In genomic region chr17:74089869-74090464, GRCh38 we compare ENCODE assay signal across 9 cellular contexts.
DNase-seq lines count a peak whose midpoint lies in the region; ATAC-seq and TF ChIP-seq lines count a peak whose summit lies in the region.
"Had no signal": no experiment of that assay in that cellular context is flagged by ENCODE, and none has a peak within 500 bp of the region (broad histone marks: within the 10 kb centered on the region; RNA-seq: fewer than 3 reads in every experiment).

No MANE protein-coding gene starts in this region.

- H3K4me1 ChIP-seq in DOHH2 (ENCODE audit: control insufficient read depth, low read length) (no peaks in the 10 kb centered on the region), upper lobe of left lung (no peaks in the 10 kb centered on the region)
- H3K4me1 ChIP-seq: parathyroid adenoma had no signal

- no peak overlapping the region for H3K4me2 ChIP-seq in DOHH2 (ENCODE audit: low read length)

- no peak for TF ChIP-seq EP300 in upper lobe of left lung (IDR thresholded peaks at IDR 0.05)

- no peak for TF ChIP-seq POLR2A in upper lobe of left lung (IDR thresholded peaks at IDR 0.05)

- no peaks in the 10 kb centered on the region for H4K20me1 ChIP-seq in DOHH2 (ENCODE audit: control insufficient read depth, insufficient read depth, low read depth, low read length)

- H3K4me3 ChIP-seq in DOHH2 (ENCODE audit: low read length) (no peak overlapping the region), astrocyte of the spinal cord (ENCODE audit: low read depth, low read length) (no peak overlapping the region), upper lobe of left lung (no peak overlapping the region)

- H3K79me2 ChIP-seq in DOHH2 (ENCODE audit: control insufficient read depth, low read length), result no peaks in the 10 kb centered on the region
- H3K79me2 ChIP-seq: parathyroid adenoma had no signal

- no peaks in the 10 kb centered on the region for H3K36me3 ChIP-seq in DOHH2 (ENCODE audit: control insufficient read depth, low read length)
- no peaks in the 10 kb centered on the region for H3K36me3 ChIP-seq in upper lobe of left lung

- H3F3A ChIP-seq in DOHH2 (ENCODE audit: control insufficient read depth, insufficient read depth), result no peaks in the 10 kb centered on the region

- 21 to 33% methylated on average over 4 of the region's 4 CpGs for WGBS in upper lobe of left lung, 2 donors

- in situ Hi-C loops in astrocyte of the spinal cord (cut with HindIII; ENCODE audit: low sequenced_read_pairs), result no loop called here

- TF ChIP-seq CTCF in DOHH2 (IDR thresholded peaks at IDR 0.05; ENCODE audit: low read depth, low read length, poor library complexity, severe bottlenecking) (peak; percentile 91), astrocyte of the spinal cord (IDR thresholded peaks at IDR 0.05; ENCODE audit: low read depth, low read length) (peak; percentile 59), upper lobe of left lung (IDR thresholded peaks at IDR 0.05) (peak in 5 of 6 experiments; percentile 17 to 43 (median 36))

- peak; percentile 54 for DNase-seq in HuH-7 (ENCODE audit: low spot score)
- DNase-seq in OCI-M1 (lab: John Stamatoyannopoulos, UW), result peak; percentile 66
- DNase-seq in astrocyte of the spinal cord (ENCODE audit: low read depth, low spot score), result peak; percentile 9
- peak; percentile 3 to 28 for DNase-seq in lung microvascular endothelial cell (ENCODE audit: low read depth in 2 of 2)
- peak in 1 of 2 donors; percentile 37 for DNase-seq in upper lobe of left lung
- DNase-seq in NCI-H1105 (lab: John Stamatoyannopoulos, UW), result no peak

- no peaks in the 10 kb centered on the region for H3K9me2 ChIP-seq in DOHH2 (replicated peaks; ENCODE audit: control insufficient read depth, low read length)

- peaks cover 7% of the 10 kb centered on the region for H3K9me3 ChIP-seq in DOHH2 (ENCODE audit: control insufficient read depth, insufficient read depth, low read length)
- peaks cover 0 to 11% (median 5%) of the 10 kb centered on the region in 4 donors for H3K9me3 ChIP-seq in upper lobe of left lung

- peaks cover 18% of the 10 kb centered on the region for H3K27me3 ChIP-seq in DOHH2 (ENCODE audit: control insufficient read depth, low read length)
- no peaks in the 10 kb centered on the region for H3K27me3 ChIP-seq in upper lobe of left lung

- peak in 1 of 2 donors; percentile 35 for ATAC-seq in upper lobe of left lung (ENCODE audit: low FRiP score in 2 of 2)
- no peak for ATAC-seq in HG03521 (IDR thresholded peaks at IDR 0.05; ENCODE audit: unreplicated experiment)

- no peak overlapping the region for H3K27ac ChIP-seq in DOHH2 (ENCODE audit: low read depth, low read length)
- no peak overlapping the region for H3K27ac ChIP-seq in upper lobe of left lung
- H3K27ac ChIP-seq: parathyroid adenoma had no signal

Comparison
In these comparisons a context has a peak if more than half of its experiments do, and no peak if none do; other contexts are left out.
1. CTCF ChIP-seq: peak in every context shown above with its lines; median percentile 91 in DOHH2; 59 in astrocyte of the spinal cord; 36 in upper lobe of left lung.